Comparison of ENCODE assay signal across 22 cellular contexts in genomic region chr2:34004936-34005335, GRCh38.
"Had no signal": no experiment of that assay in that cellular context is flagged by ENCODE, and none has a peak within 500 bp of the region (broad histone marks: within the 10 kb centered on the region; RNA-seq: fewer than 3 reads in every experiment).

No MANE protein-coding gene starts in this region.

- H3K4me1 Mint-ChIP-seq: activated naive CD4-positive, alpha-beta T cell treated with anti-CD3 and anti-CD28 coated beads, Interleukin-2, amount 50 U/mL, for 24 hours; central memory CD8-positive, alpha-beta T cell; naive thymus-derived CD4-positive, alpha-beta T cell; WTC11 had no signal

- H3K4me3 Mint-ChIP-seq: activated CD8-positive, alpha-beta T cell treated with anti-CD3 and anti-CD28 coated beads for 36 hours; activated naive CD4-positive, alpha-beta T cell treated with anti-CD3 and anti-CD28 coated beads, Interleukin-2, amount 50 U/mL, for 24 hours; central memory CD8-positive, alpha-beta T cell; effector memory CD8-positive, alpha-beta T cell; naive thymus-derived CD4-positive, alpha-beta T cell; stimulated activated naive CD8-positive, alpha-beta T cell treated with anti-CD3 and anti-CD28 coated beads, Interleukin-15, Interleukin-2, amounts not matched to agents 100 ng/mL and 50 ng/mL, for 24 hours; WTC11 had no signal

- H3K9me3 ChIP-seq: adrenal gland, body of pancreas, heart left ventricle, lower lobe of right lung, mucosa of descending colon, neutrophil, thoracic aorta had no signal

- H3K27ac ChIP-seq: adrenal gland, body of pancreas, foreskin keratinocyte, heart left ventricle, lower lobe of right lung, neutrophil, thoracic aorta had no signal

- H3K27me3 Mint-ChIP-seq: activated CD8-positive, alpha-beta T cell treated with anti-CD3 and anti-CD28 coated beads for 36 hours; effector memory CD8-positive, alpha-beta T cell had no signal

- H3K36me3 ChIP-seq: adrenal gland, heart left ventricle, lower lobe of right lung, neutrophil, thoracic aorta had no signal

- H3K27ac Mint-ChIP-seq: activated CD8-positive, alpha-beta T cell treated with anti-CD3 and anti-CD28 coated beads for 36 hours; activated naive CD4-positive, alpha-beta T cell treated with anti-CD3 and anti-CD28 coated beads, Interleukin-2, amount 50 U/mL, for 24 hours; effector memory CD8-positive, alpha-beta T cell; naive thymus-derived CD4-positive, alpha-beta T cell; stimulated activated naive CD8-positive, alpha-beta T cell treated with anti-CD3 and anti-CD28 coated beads, Interleukin-15, Interleukin-2, amounts not matched to agents 100 ng/mL and 50 ng/mL, for 24 hours; WTC11 had no signal

- ATAC-seq: activated CD8-positive, alpha-beta T cell treated with anti-CD3 and anti-CD28 coated beads for 36 hours; body of pancreas; effector memory CD8-positive, alpha-beta T cell; foreskin keratinocyte; heart left ventricle; left colon; lower lobe of right lung; mucosa of descending colon; naive thymus-derived CD4-positive, alpha-beta T cell; sciatic nerve; WTC11 had no signal

- H3K27me3 ChIP-seq: adrenal gland, body of pancreas, foreskin keratinocyte, heart left ventricle, neutrophil had no signal

- H3K9me3 Mint-ChIP-seq: activated naive CD4-positive, alpha-beta T cell treated with anti-CD3 and anti-CD28 coated beads, Interleukin-2, amount 50 U/mL, for 24 hours; effector memory CD8-positive, alpha-beta T cell had no signal

- H3K36me3 Mint-ChIP-seq: activated naive CD4-positive, alpha-beta T cell treated with anti-CD3 and anti-CD28 coated beads, Interleukin-2, amount 50 U/mL, for 24 hours; naive thymus-derived CD4-positive, alpha-beta T cell had no signal

- H3K4me3 ChIP-seq: adrenal gland, body of pancreas, heart left ventricle, lower lobe of right lung, mucosa of descending colon, thoracic aorta had no signal

- DNase-seq: activated CD4-positive, alpha-beta T cell treated with anti-CD3 and anti-CD28 coated beads for 4 hours; activated CD8-positive, alpha-beta T cell treated with anti-CD3 and anti-CD28 coated beads for 36 hours; activated effector memory CD4-positive, alpha-beta T cell treated with anti-CD3 and anti-CD28 coated beads, Interleukin-2, amount 50 U/mL, for 16 hours; activated T-cell treated with anti-CD3 and anti-CD28 coated beads, Interleukin-2, amount 50 U/mL, for 48 hours; adrenal gland; body of pancreas; cortex of kidney; effector memory CD8-positive, alpha-beta T cell; foreskin keratinocyte; heart left ventricle; left colon; lower lobe of right lung; mucosa of descending colon; naive thymus-derived CD4-positive, alpha-beta T cell; T-helper 2 cell had no signal

- H3K4me1 ChIP-seq: adrenal gland, body of pancreas, foreskin keratinocyte, heart left ventricle, lower lobe of right lung had no signal
